ENCODE assay signal across 10 cellular contexts in genomic region chr5:132019857-132020555, GRCh38. TPM values are rescaled to one million over a fixed set of nuclear protein-coding genes. Genes with fewer than 3 reads are reported as not detected.
DNase-seq lines count a peak whose midpoint lies in the region; ATAC-seq and TF ChIP-seq lines count a peak whose summit lies in the region.
"Had no signal": no experiment of that assay in that cellular context is flagged by ENCODE, and none has a peak within 500 bp of the region (broad histone marks: within the 10 kb centered on the region; RNA-seq: fewer than 3 reads in every experiment).

No MANE protein-coding gene starts in this region.

- POLR2A ChIA-PET in GM10248 (lab: Yijun Ruan, JAX) (no interaction called here), T-cell (lab: Charles Lee) (interaction anchor here in 1 of 2 donors (1.1 kb wide), 1 partner anchor 427 kb away, joined by 5 read pairs; no protein-coding TSS in a partner anchor)

- whole genome bisulfite sequencing in thyroid gland, 2 donors = 80 to 85% methylated on average over 6 of the region's 6 CpGs

- no peak overlapping the region for H3K27ac ChIP-seq in thyroid gland

- no peaks in the 10 kb centered on the region for H3K9me3 Mint-ChIP-seq in T-cell
- no peaks in the 10 kb centered on the region for H3K9me3 Mint-ChIP-seq in central memory CD8-positive, alpha-beta T cell

- TF ChIP-seq POLR2A in thyroid gland (IDR thresholded peaks at IDR 0.05) = no peak

- no peaks in the 10 kb centered on the region for H3K27me3 ChIP-seq in thyroid gland

- no peaks in the 10 kb centered on the region for H3K36me3 ChIP-seq in thyroid gland

- ATAC-seq in GM21737 (IDR thresholded peaks at IDR 0.05; ENCODE audit: unreplicated experiment) = peak; percentile 97
- ATAC-seq in T-cell (replicated peaks in 1 of 4) = peak; percentile 92 to 98 (median 96)
- peak; percentile 98 for ATAC-seq in central memory CD8-positive, alpha-beta T cell (replicated peaks; ENCODE audit: extremely low read depth, poor library complexity, severe bottlenecking)

- peak overlapping the region; percentile 83 to 96 for H3K27ac Mint-ChIP-seq in T-cell
- peak overlapping the region; percentile 89 for H3K27ac Mint-ChIP-seq in central memory CD8-positive, alpha-beta T cell (ENCODE audit: low read depth)

- peak; percentile 78 for DNase-seq in GM10248 (ENCODE audit: extremely low spot score)
- peak in 32 of 34 experiments; percentile 41 to 79 (median 65) for DNase-seq in T-cell
- DNase-seq in central memory CD8-positive, alpha-beta T cell (ENCODE audit: low spot score in 2 of 2) = peak in 1 of 2 donors; percentile 71
- peak; percentile 8 for DNase-seq in superior temporal gyrus (ENCODE audit: extremely low spot score)
- no peak for DNase-seq in AG08395 (ENCODE audit: low spot score)
- no peak for DNase-seq in LoVo (ENCODE audit: low spot score)
- DNase-seq in thyroid gland = no peak
- DNase-seq: DND-41 had no signal

- no peak overlapping the region for H3K4me3 ChIP-seq in thyroid gland (replicated peaks in 1 of 3)

- no peaks in the 10 kb centered on the region for H3K36me3 Mint-ChIP-seq in T-cell
- H3K36me3 Mint-ChIP-seq in central memory CD8-positive, alpha-beta T cell (ENCODE audit: insufficient read depth) = no peaks in the 10 kb centered on the region

- TF ChIP-seq CTCF in GM10248 (IDR thresholded peaks at IDR 0.05; ENCODE audit: control extremely low read depth, extremely low read depth, low read depth, missing control alignments) (no peak), thyroid gland (IDR thresholded peaks at IDR 0.05) (no peak)

- peak overlapping the region; percentile 28 to 50 (median 37) for H3K4me3 Mint-ChIP-seq in T-cell
- peak overlapping the region; percentile 19 for H3K4me3 Mint-ChIP-seq in central memory CD8-positive, alpha-beta T cell

- intact Hi-C loops in thyroid gland (cut with DNase I) = loop anchor here (5.0 kb wide), 1 partner anchor 583 kb away; no protein-coding TSS in a partner anchor

- H3K4me1 Mint-ChIP-seq in T-cell = peaks cover 41 to 52% (median 49%) of the 10 kb centered on the region in 3 donors
- H3K4me1 Mint-ChIP-seq in central memory CD8-positive, alpha-beta T cell = peaks cover 40% of the 10 kb centered on the region

- CTCF ChIA-PET in GM10248 (lab: Yijun Ruan, JAX) (interaction anchor here (1.0 to 2.8 kb wide), 5 partner anchors 12 to 430 kb away, joined by 3 to 15 read pairs (median 4); no protein-coding TSS in a partner anchor), T-cell (lab: Charles Lee) (interaction anchor here in 1 of 2 donors (0.5 to 1.3 kb wide), 4 partner anchors 19 to 778 kb away, joined by 3 to 7 read pairs (median 6); no protein-coding TSS in a partner anchor)

- H3K27me3 Mint-ChIP-seq in T-cell = peaks cover 9 to 15% of the 10 kb centered on the region in 2 donors
- peaks cover 8% of the 10 kb centered on the region for H3K27me3 Mint-ChIP-seq in central memory CD8-positive, alpha-beta T cell

- H3K9me3 ChIP-seq in thyroid gland = no peaks in the 10 kb centered on the region

- no peaks in the 10 kb centered on the region for H3K4me1 ChIP-seq in thyroid gland

RNA-seq across cellular contexts. Expression of gene ACSL6, which starts 8.5 kb away (rescaled TPM):
- total RNA-seq in T-cell (10 to 100 TPM; 23.7 to 42.9 (median 27.8) TPM), thyroid gland (1 to 10 TPM in 3 of 4 donors, under 1 TPM in 1; 0.71 to 6.2 (median 1.2) TPM)

RNA-seq across cellular contexts. Expression of gene IL3, which starts 40.4 kb away (rescaled TPM):
- not detected for total RNA-seq in T-cell
- not detected for total RNA-seq in thyroid gland
- total RNA-seq: liver had no signal

RNA-seq across cellular contexts. Expression of gene CSF2, which starts 53.6 kb away (rescaled TPM):
- total RNA-seq in T-cell (under 1 TPM in 1 of 5 donors, not detected in 4; 0.89 TPM), thyroid gland (not detected)
- total RNA-seq: liver had no signal

Comparison
In these comparisons a context has a peak if more than half of its experiments do, and no peak if none do; other contexts are left out.
1. DNase-seq: peak in GM10248 (single experiment), T-cell (32 of 34) and superior temporal gyrus (single experiment); none in AG08395 (single experiment), LoVo (single experiment) and thyroid gland (0 of 2).
2. Peak in every context shown above with its lines, with median percentiles within 50 percentile points of each other: ATAC-seq.